ENCODE assay signal across 10 cellular contexts in genomic region chr11:94452988-94453387, GRCh38. TPM values are rescaled to one million over a fixed set of nuclear protein-coding genes. Genes with fewer than 3 reads are reported as not detected.
"Had no signal": no experiment of that assay in that cellular context is flagged by ENCODE, and none has a peak within 500 bp of the region (broad histone marks: within the 10 kb centered on the region; RNA-seq: fewer than 3 reads in every experiment).

No MANE protein-coding gene starts in this region.

- H3K4me2 ChIP-seq: GM23338 had no signal

- H3K4me3 Mint-ChIP-seq: GM23338, H9, HFFc6, IgD-negative memory B cell had no signal

- H3K9me3 Mint-ChIP-seq: GM23338, H9, HFFc6, IgD-negative memory B cell had no signal

- FAIRE-seq: H1, H54, HTR-8/SVneo had no signal

- H3K4me3 ChIP-seq: GM23338 had no signal

- H3K27me3 Mint-ChIP-seq: IgD-negative memory B cell had no signal

- DNase-seq: H9, HCEC 1CT, HFFc6, KG1 had no signal

- H2AFZ ChIP-seq: GM23338 had no signal

- ATAC-seq: GM23338 had no signal

- H3K4me1 Mint-ChIP-seq: GM23338, H9, IgD-negative memory B cell had no signal

- H3K27ac Mint-ChIP-seq: GM23338, H9, HFFc6, IgD-negative memory B cell had no signal

RNA-seq across cellular contexts. Expression of gene GPR83, which starts 51.8 kb away (rescaled TPM):
- total RNA-seq: H9, HFFc6 had no signal

RNA-seq across cellular contexts. Expression of gene C11orf97, which starts 59.3 kb away (rescaled TPM):
- total RNA-seq: GM23338, H1, H9, HFFc6, HT-29 had no signal
- polyA plus RNA-seq: GM23338, H1, IgD-negative memory B cell had no signal
